In the genomic region with DNA sequence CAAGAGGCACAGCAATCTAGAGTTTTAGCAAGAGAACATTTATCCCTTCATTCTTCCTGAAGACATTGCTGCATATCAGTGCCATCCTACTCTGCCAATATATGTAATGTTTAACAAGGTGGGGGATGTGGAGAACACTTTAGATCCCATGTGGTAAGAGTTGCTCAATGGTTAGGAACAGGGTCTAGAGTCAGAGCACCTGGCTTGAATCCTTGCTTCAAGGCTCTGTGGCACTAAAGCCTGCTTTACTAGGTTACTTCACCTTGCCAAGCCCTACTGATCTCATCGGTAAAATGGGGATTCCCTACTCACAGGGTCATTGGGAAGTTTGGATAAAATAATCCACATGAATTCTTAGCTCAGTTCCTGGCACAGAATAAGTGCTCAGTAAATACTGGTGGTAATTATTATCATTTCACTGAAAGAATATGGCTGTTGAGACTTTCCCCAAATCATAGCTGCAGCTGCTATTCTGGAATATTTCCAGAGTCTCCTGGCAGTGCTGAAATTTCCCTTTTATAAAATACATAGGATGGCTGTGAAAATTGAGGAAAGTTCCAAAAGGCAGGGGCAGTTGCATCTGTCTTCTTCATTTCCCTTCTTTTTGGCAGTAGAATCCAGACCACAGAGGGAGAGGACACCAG, we compare ENCODE assay signal across 2 cellular contexts.
TF ChIP-seq lines count a peak whose summit lies in the region.

No MANE protein-coding gene starts in this region.

TF ChIP-seq in liver, 16 proteins besides CTCF, POLR2A, EP300 and RAD21 (continued from another document):
- peak; percentile 75 for TF ChIP-seq MAX (IDR thresholded peaks at IDR 0.05)
- peak; percentile 36 to 74 for TF ChIP-seq JUND (IDR thresholded peaks at IDR 0.05)
- TF ChIP-seq FOXA1 (IDR thresholded peaks at IDR 0.05), result no peak
- peak; percentile 82 to 86 for TF ChIP-seq HNF4A (conservative IDR thresholded peaks at IDR 0.05)
- TF ChIP-seq SP1 (IDR thresholded peaks at IDR 0.05), result peak; percentile 63
- peak; percentile 71 to 83 for TF ChIP-seq RXRA (IDR thresholded peaks at IDR 0.05)
- no peak for TF ChIP-seq TAF1 (conservative IDR thresholded peaks at IDR 0.05)
- TF ChIP-seq FOXA2 (IDR thresholded peaks at IDR 0.05), result peak; percentile 38
- TF ChIP-seq, protein P1, sequence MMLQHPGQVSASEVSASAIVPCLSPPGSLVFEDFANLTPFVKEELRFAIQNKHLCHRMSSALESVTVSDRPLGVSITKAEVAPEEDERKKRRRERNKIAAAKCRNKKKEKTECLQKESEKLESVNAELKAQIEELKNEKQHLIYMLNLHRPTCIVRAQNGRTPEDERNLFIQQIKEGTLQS (IDR thresholded peaks at IDR 0.05), result peak; percentile 46
- TF ChIP-seq, protein P2, sequence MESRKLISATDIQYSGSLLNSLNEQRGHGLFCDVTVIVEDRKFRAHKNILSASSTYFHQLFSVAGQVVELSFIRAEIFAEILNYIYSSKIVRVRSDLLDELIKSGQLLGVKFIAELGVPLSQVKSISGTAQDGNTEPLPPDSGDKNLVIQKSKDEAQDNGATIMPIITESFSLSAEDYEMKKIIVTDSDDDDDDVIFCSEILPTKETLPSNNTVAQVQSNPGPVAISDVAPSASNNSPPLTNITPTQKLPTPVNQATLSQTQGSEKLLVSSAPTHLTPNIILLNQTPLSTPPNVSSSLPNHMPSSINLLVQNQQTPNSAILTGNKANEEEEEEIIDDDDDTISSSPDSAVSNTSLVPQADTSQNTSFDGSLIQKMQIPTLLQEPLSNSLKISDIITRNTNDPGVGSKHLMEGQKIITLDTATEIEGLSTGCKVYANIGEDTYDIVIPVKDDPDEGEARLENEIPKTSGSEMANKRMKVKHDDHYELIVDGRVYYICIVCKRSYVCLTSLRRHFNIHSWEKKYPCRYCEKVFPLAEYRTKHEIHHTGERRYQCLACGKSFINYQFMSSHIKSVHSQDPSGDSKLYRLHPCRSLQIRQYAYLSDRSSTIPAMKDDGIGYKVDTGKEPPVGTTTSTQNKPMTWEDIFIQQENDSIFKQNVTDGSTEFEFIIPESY (IDR thresholded peaks at IDR 0.05), result peak; percentile 43
- no peak for TF ChIP-seq EGR1 (IDR thresholded peaks at IDR 0.05; ENCODE audit: low read depth in 2 of 2)
- no peak for TF ChIP-seq GABPA (IDR thresholded peaks at IDR 0.05 in 1 of 2, conservative IDR thresholded peaks at IDR 0.05 in 1 of 2)
- TF ChIP-seq, protein P3, sequence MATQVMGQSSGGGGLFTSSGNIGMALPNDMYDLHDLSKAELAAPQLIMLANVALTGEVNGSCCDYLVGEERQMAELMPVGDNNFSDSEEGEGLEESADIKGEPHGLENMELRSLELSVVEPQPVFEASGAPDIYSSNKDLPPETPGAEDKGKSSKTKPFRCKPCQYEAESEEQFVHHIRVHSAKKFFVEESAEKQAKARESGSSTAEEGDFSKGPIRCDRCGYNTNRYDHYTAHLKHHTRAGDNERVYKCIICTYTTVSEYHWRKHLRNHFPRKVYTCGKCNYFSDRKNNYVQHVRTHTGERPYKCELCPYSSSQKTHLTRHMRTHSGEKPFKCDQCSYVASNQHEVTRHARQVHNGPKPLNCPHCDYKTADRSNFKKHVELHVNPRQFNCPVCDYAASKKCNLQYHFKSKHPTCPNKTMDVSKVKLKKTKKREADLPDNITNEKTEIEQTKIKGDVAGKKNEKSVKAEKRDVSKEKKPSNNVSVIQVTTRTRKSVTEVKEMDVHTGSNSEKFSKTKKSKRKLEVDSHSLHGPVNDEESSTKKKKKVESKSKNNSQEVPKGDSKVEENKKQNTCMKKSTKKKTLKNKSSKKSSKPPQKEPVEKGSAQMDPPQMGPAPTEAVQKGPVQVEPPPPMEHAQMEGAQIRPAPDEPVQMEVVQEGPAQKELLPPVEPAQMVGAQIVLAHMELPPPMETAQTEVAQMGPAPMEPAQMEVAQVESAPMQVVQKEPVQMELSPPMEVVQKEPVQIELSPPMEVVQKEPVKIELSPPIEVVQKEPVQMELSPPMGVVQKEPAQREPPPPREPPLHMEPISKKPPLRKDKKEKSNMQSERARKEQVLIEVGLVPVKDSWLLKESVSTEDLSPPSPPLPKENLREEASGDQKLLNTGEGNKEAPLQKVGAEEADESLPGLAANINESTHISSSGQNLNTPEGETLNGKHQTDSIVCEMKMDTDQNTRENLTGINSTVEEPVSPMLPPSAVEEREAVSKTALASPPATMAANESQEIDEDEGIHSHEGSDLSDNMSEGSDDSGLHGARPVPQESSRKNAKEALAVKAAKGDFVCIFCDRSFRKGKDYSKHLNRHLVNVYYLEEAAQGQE (IDR thresholded peaks at IDR 0.05), result no peak

TF ChIP-seq in HepG2, 621 proteins besides CTCF, POLR2A, EP300 and RAD21 (continued from another document):
- TF ChIP-seq FOXA3 (CRISPR knock-in tag; IDR thresholded peaks at IDR 0.05) (no peak), ZNF326 (CRISPR knock-in tag; IDR thresholded peaks at IDR 0.05; ENCODE audit: borderline replicate concordance) (no peak)
TF ChIP-seq in HepG2: peak in this region for 0.
